15 cellular contexts compared by ENCODE assay signal in genomic region chr18:58838165-58838860, GRCh38. TPM values are rescaled to one million over a fixed set of nuclear protein-coding genes. Genes with fewer than 3 reads are reported as not detected.
A peak's percentile ranks its signal among the peaks of the same experiment; 100 is the strongest.
DNase-seq lines count a peak whose midpoint lies in the region; FAIRE-seq and TF ChIP-seq lines count a peak whose summit lies in the region.
"Had no signal": no experiment of that assay in that cellular context is flagged by ENCODE, and none has a peak within 500 bp of the region (broad histone marks: within the 10 kb centered on the region; RNA-seq: fewer than 3 reads in every experiment).

No MANE protein-coding gene starts in this region.

- H3K4me1 ChIP-seq in H9 (ENCODE audit: insufficient read depth, low read length) (peaks cover 11% of the 10 kb centered on the region; the same call in 1 of the 2 replicates), mesendoderm (ENCODE audit: control insufficient read depth, low read depth, low read length) (peaks cover under 1% of the 10 kb centered on the region)

- no peak overlapping the region for H2BK12ac ChIP-seq in H9 (ENCODE audit: insufficient read length, low read depth, low read length)

- H3K4me2 ChIP-seq in H9 (ENCODE audit: insufficient read depth, insufficient read length, low read length) (no peak overlapping the region), mesendoderm (ENCODE audit: low read length) (no peak overlapping the region)
- H3K4me2 ChIP-seq: SK-N-SH had no signal

- H3K79me2 ChIP-seq in H9 (ENCODE audit: insufficient read depth, low read length), result no peaks in the 10 kb centered on the region
- no peaks in the 10 kb centered on the region for H3K79me2 ChIP-seq in mesendoderm (ENCODE audit: control insufficient read depth, insufficient read depth, low read length)

- H3K14ac ChIP-seq in H9 (ENCODE audit: insufficient read depth, low read length), result no peak overlapping the region

- H3K18ac ChIP-seq in H9 (ENCODE audit: insufficient read length, low read depth, low read length) (no peak overlapping the region), mesendoderm (ENCODE audit: low read length) (no peak overlapping the region)

- H4K20me1 ChIP-seq in H9 (ENCODE audit: control insufficient read depth, insufficient read depth, insufficient read length), result peaks cover 2% of the 10 kb centered on the region

- no peak overlapping the region for H3K27ac ChIP-seq in H9 (ENCODE audit: insufficient read length, low read depth, low read length)
- H3K27ac ChIP-seq in mesendoderm (ENCODE audit: low read depth, low read length), result no peak overlapping the region
- peak overlapping the region; percentile 35 for H3K27ac ChIP-seq in substantia nigra (ENCODE audit: low read depth, low read length, poor library complexity, severe bottlenecking)

- H2AK5ac ChIP-seq in H9 (ENCODE audit: insufficient read length, low read length), result no peak overlapping the region
- no peak overlapping the region for H2AK5ac ChIP-seq in mesendoderm (ENCODE audit: low read length)

- no peak overlapping the region for H2AFZ ChIP-seq in H9 (ENCODE audit: low read length)

- H2BK5ac ChIP-seq in H9 (ENCODE audit: insufficient read length, low read length) (no peak overlapping the region), mesendoderm (ENCODE audit: low read length) (no peak overlapping the region)

- no peak overlapping the region for H3K9ac ChIP-seq in H9 (ENCODE audit: extremely low read depth, insufficient read length, low read length)
- no peak overlapping the region for H3K9ac ChIP-seq in mesendoderm (ENCODE audit: low read length)
- H3K9ac ChIP-seq: SK-N-SH had no signal

- H3K23ac ChIP-seq in H9 (ENCODE audit: insufficient read length, low read depth, low read length) (no peak overlapping the region), mesendoderm (ENCODE audit: low read length) (no peak overlapping the region)

- H4K8ac ChIP-seq in H9 (replicated peaks; ENCODE audit: insufficient read length, low read depth, low read length), result no peak overlapping the region
- no peak overlapping the region for H4K8ac ChIP-seq in mesendoderm (ENCODE audit: low read depth, low read length)

- no peak overlapping the region for H3K4me3 Mint-ChIP-seq in H9
- H3K4me3 Mint-ChIP-seq: CD8-positive, alpha-beta memory T cell had no signal

- no peak overlapping the region for H2BK20ac ChIP-seq in H9 (ENCODE audit: low read depth, low read length, poor library complexity, severe bottlenecking)

- no peaks in the 10 kb centered on the region for H3K36me3 Mint-ChIP-seq in H9 (ENCODE audit: insufficient read depth in 1 of 3, low read depth in 3 of 3)
- H3K36me3 Mint-ChIP-seq: CD8-positive, alpha-beta memory T cell had no signal

- H3K9me3 ChIP-seq in H9 (ENCODE audit: control insufficient read depth, low read depth, low read length), result no peaks in the 10 kb centered on the region
- no peaks in the 10 kb centered on the region for H3K9me3 ChIP-seq in MG63
- H3K9me3 ChIP-seq: SK-N-SH had no signal

- peak; percentile 55 for FAIRE-seq in bronchial epithelial cell (lab: Jason Lieb, UNC)

- H4K5ac ChIP-seq in H9 (ENCODE audit: insufficient read length, low read depth, low read length) (no peak overlapping the region), mesendoderm (ENCODE audit: low read length) (no peak overlapping the region)

- H3T11ph ChIP-seq in H9 (ENCODE audit: low read length), result no peak overlapping the region

- no peaks in the 10 kb centered on the region for H3K27me3 ChIP-seq in H9 (ENCODE audit: insufficient read depth, low read length)
- H3K27me3 ChIP-seq in bronchial epithelial cell (ENCODE audit: control insufficient read depth, insufficient read depth, low read length), result no peaks in the 10 kb centered on the region
- no peaks in the 10 kb centered on the region for H3K27me3 ChIP-seq in mesendoderm (ENCODE audit: insufficient read depth, low read length, poor library complexity)
- no peaks in the 10 kb centered on the region for H3K27me3 ChIP-seq in MG63

- H3K36me3 ChIP-seq in bronchial epithelial cell (ENCODE audit: control insufficient read depth, insufficient read depth, low read length) (no peaks in the 10 kb centered on the region), mesendoderm (ENCODE audit: control insufficient read depth, insufficient read depth, low read length) (no peaks in the 10 kb centered on the region), MG63 (no peaks in the 10 kb centered on the region)

- TF ChIP-seq CTCF in H9 (conservative IDR thresholded peaks at IDR 0.05) (no peak), bronchial epithelial cell (IDR thresholded peaks at IDR 0.05; ENCODE audit: insufficient read depth, low read length, severe bottlenecking) (no peak)

- no peaks in the 10 kb centered on the region for H3K23me2 ChIP-seq in H9 (ENCODE audit: insufficient read length, low read depth, low read length, poor library complexity, severe bottlenecking)

- no peak for DNase-seq in H9
- DNase-seq in bronchial epithelial cell (ENCODE audit: low read depth), result no peak
- no peak for DNase-seq in mesendoderm
- peak in 21 of 49 donors; percentile 5 to 59 (median 23) for DNase-seq in substantia nigra (lab: John Stamatoyannopoulos, UW)
- DNase-seq in NCI-H2029 treated with DMSO at 0.1 percent for 48 hours (lab: John Stamatoyannopoulos, UW), result no peak
- DNase-seq in HK-2 (ENCODE audit: unreplicated experiment), result no peak
- DNase-seq in MG63, result no peak
- DNase-seq: CD8-positive, alpha-beta memory T cell; H7; NCI-H1436; NCI-H2081 treated with DMSO at 0.1 percent for 48 hours; NCI-H226; NCI-H69; NK-92 treated with Interleukin-12 subunit alpha and Interleukin-12 subunit beta, amount 100 ng/mL, for 24 hours; SK-N-SH had no signal

- H4K91ac ChIP-seq in H9 (ENCODE audit: insufficient read length, low read depth, low read length), result no peak overlapping the region

- H3K27ac Mint-ChIP-seq in H9, result peak overlapping the region in 2 of 3 experiments; percentile 63 to 69; a peak in 4 of 7 replicates
- H3K27ac Mint-ChIP-seq: CD8-positive, alpha-beta memory T cell had no signal

- H3K4ac ChIP-seq in H9 (ENCODE audit: low read depth, low read length) (no peak overlapping the region), mesendoderm (ENCODE audit: low read depth, low read length) (no peak overlapping the region)

- no peaks in the 10 kb centered on the region; a peak in 1 of 5 replicates for H3K9me3 Mint-ChIP-seq in H9
- H3K9me3 Mint-ChIP-seq: CD8-positive, alpha-beta memory T cell had no signal

- peaks cover 21 to 30% of the 10 kb centered on the region in 2 experiments for H3K4me1 Mint-ChIP-seq in H9
- H3K4me1 Mint-ChIP-seq: CD8-positive, alpha-beta memory T cell had no signal

- H3K56ac ChIP-seq in H9 (ENCODE audit: insufficient read length, low read depth, low read length) (no peak overlapping the region), mesendoderm (ENCODE audit: low read length) (peak overlapping the region; percentile 49)

- no CpG with 5 or more reads among the region's 5 CpGs for WGBS in H9 (ENCODE audit: extremely low coverage, insufficient read length, low lambda C conversion rate)
- WGBS in mesendoderm (ENCODE audit: extremely low coverage, insufficient coverage, low lambda C conversion rate), result no CpG with 5 or more reads among the region's 5 CpGs

- H3K79me1 ChIP-seq in H9 (ENCODE audit: insufficient read depth, low read depth, low read length, poor library complexity, severe bottlenecking) (no peaks in the 10 kb centered on the region), mesendoderm (ENCODE audit: low read length) (no peaks in the 10 kb centered on the region)

- no peak overlapping the region for H3K4me3 ChIP-seq in bronchial epithelial cell (ENCODE audit: low read depth, low read length)
- no peak overlapping the region for H3K4me3 ChIP-seq in mesendoderm (ENCODE audit: low read length)
- no peak overlapping the region for H3K4me3 ChIP-seq in MG63

- H2BK120ac ChIP-seq in H9 (ENCODE audit: low read depth, low read length, poor library complexity, severe bottlenecking), result no peak overlapping the region
- H2BK120ac ChIP-seq in mesendoderm (ENCODE audit: low read depth, low read length), result no peak overlapping the region

- no peak overlapping the region for H2BK15ac ChIP-seq in H9 (ENCODE audit: low read depth, low read length)
- no peak overlapping the region for H2BK15ac ChIP-seq in mesendoderm (replicated peaks; ENCODE audit: low read depth)

- H3K27me3 Mint-ChIP-seq in H9 (ENCODE audit: low read depth), result no peaks in the 10 kb centered on the region; the same call in 1 of the 2 replicates

RNA-seq across cellular contexts. Expression of gene ZNF532, which starts 26.4 kb away (rescaled TPM):
- total RNA-seq in H9 (2021), result 254 and 258 TPM in 2 replicates
- 39.7 and 41.3 TPM in 2 replicates for total RNA-seq in bronchial epithelial cell
- 91.0 TPM for polyA plus RNA-seq in mesendoderm (2013, experiment 1 of 2)
- polyA plus RNA-seq in mesendoderm (2013, experiment 2 of 2), result 94.4 TPM
- 18.6 and 20.2 TPM in 2 replicates for total RNA-seq in MG63 (2014; rRNA removed; shearing (Covaris generic); ENCODE audit: low replicate concordance)
